In the genomic region with DNA sequence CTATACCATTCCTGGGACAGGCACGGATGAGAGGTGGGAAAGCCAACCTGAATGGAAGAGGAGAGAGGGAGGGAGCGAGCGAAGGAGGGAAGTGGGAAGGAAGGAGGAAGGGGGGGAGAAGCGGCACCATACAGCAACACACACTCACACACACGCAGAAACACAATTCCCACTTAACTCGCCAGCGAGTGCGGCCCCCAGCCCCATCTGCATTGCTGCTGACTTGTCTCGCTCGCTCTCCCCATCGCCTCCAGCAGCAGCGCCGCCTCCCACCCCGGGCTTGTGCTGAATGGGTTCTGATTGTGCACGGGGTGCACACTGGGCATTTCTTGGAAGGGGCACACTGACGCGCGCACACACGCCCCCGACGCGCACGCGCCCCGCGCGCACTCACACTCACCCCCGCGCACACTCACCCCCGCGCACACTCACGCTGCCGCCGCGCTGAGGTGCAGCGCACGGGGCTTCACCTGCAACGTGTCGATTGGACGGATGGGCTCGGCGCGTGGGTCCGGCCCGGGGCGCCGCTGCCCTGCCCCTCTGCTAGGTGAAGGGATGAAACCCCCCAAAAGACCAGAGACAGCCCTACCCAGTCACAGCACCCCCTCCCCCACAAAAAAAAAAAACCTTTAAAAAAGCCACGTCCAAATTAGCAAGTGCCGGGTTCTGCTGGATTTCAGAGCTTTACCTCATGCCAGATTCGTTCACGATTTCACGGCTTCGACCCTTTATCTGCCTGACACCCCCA, we compare ENCODE assay signal across 11 cellular contexts. TPM values are rescaled to one million over a fixed set of nuclear protein-coding genes. Genes with fewer than 3 reads are reported as not detected.
DNase-seq lines count a peak whose midpoint lies in the region; ATAC-seq, FAIRE-seq and TF ChIP-seq lines count a peak whose summit lies in the region.
"Had no signal": no experiment of that assay in that cellular context is flagged by ENCODE, and none has a peak within 500 bp of the region (broad histone marks: within the 10 kb centered on the region; RNA-seq: fewer than 3 reads in every experiment).

No MANE protein-coding gene starts in this region.

- H3K4me1 Mint-ChIP-seq in activated T-cell treated with anti-CD3 and anti-CD28 coated beads, Interleukin-2, amount 50 U/mL, for 24 hours (ENCODE audit: low read depth), result peaks cover 11% of the 10 kb centered on the region
- peaks cover 12% of the 10 kb centered on the region for H3K4me1 Mint-ChIP-seq in memory B cell

- intact Hi-C loops in GM12878 (cut with micrococcal nuclease; ENCODE audit: unreplicated experiment), result no loop called here

- no peak for TF ChIP-seq CTCF in GM12878 (IDR thresholded peaks at IDR 0.05 in 2 of 3, conservative IDR thresholded peaks at IDR 0.05 in 1 of 3; ENCODE audit: control insufficient read depth in 2 of 3, extremely low read depth in 1 of 3, insufficient read depth in 1 of 3, low read depth in 3 of 3, low read length in 3 of 3)
- TF ChIP-seq CTCF in thoracic aorta (IDR thresholded peaks at IDR 0.05), result no peak

- WGBS in GM12878 (ENCODE audit: insufficient coverage, insufficient replicate concordance, low lambda C conversion rate, missing lambda C conversion rate), result 28% methylated on average over 47 of the region's 53 CpGs

- H3K27me3 Mint-ChIP-seq in activated T-cell treated with anti-CD3 and anti-CD28 coated beads, Interleukin-2, amount 50 U/mL, for 24 hours, result peaks cover 78% of the 10 kb centered on the region
- H3K27me3 Mint-ChIP-seq in memory B cell, result peaks cover 37% of the 10 kb centered on the region

- CTCF ChIA-PET in GM12878 (lab: Yijun Ruan, JAX), result interaction anchor here (0.7 kb wide), 1 partner anchor 77 kb away, joined by 3 read pairs; no protein-coding TSS in a partner anchor

- RAD21 ChIA-PET in GM12878 (lab: Charles Lee; ENCODE audit: unreplicated experiment), result no interaction called here

- H3K4me3 ChIP-seq in GM12878 (no peak overlapping the region), thoracic aorta (peak overlapping the region; percentile 53)

- H2AFZ ChIP-seq in GM12878 (ENCODE audit: control insufficient read depth, low read depth, low read length), result no peak overlapping the region

- no peaks in the 10 kb centered on the region for H3K36me3 ChIP-seq in GM12878 (ENCODE audit: control insufficient read depth in 2 of 2, insufficient read depth in 2 of 2, low read length in 1 of 2)
- no peaks in the 10 kb centered on the region for H3K36me3 ChIP-seq in thoracic aorta

- no peak for ATAC-seq in GM12878
- ATAC-seq in memory B cell (ENCODE audit: low read depth), result peak; percentile 51
- no peak for ATAC-seq in thoracic aorta (ENCODE audit: insufficient number of reproducible peaks, low FRiP score, low read depth)
- no peak for ATAC-seq in HG03045 (IDR thresholded peaks at IDR 0.05; ENCODE audit: unreplicated experiment)
- no peak for ATAC-seq in HG03095 (IDR thresholded peaks at IDR 0.05; ENCODE audit: unreplicated experiment)

- no peak for DNase-seq in activated T-cell treated with anti-CD3 and anti-CD28 coated beads, Interleukin-2, amount 50 U/mL, for 24 hours
- DNase-seq in activated T-cell treated with anti-CD3 and anti-CD28 coated beads, Interleukin-2, amount 50 U/mL, for 48 hours, result no peak
- DNase-seq in GM12878 (ENCODE audit: low read depth, low spot score) (no peak), memory B cell (ENCODE audit: low spot score in 2 of 2) (no peak), thoracic aorta (ENCODE audit: low spot score) (no peak), GM19238 (ENCODE audit: insufficient read length, low spot score) (no peak)
- DNase-seq: stimulated activated CD4-positive, alpha-beta T cell treated with anti-CD3 and anti-CD28 coated beads, Interleukin-12 subunit alpha, Interleukin-12 subunit beta, amount 100 ng/mL, for 4 hours had no signal

- in situ Hi-C loops in GM12878 (cut with MboI), result no loop called here

- H3K4me1 ChIP-seq in GM12878 (ENCODE audit: control insufficient read depth, insufficient read depth, low read length) (no peaks in the 10 kb centered on the region), thoracic aorta (ENCODE audit: control insufficient read depth in 1 of 2, low read depth in 2 of 2) (peaks cover 3 to 13% of the 10 kb centered on the region in 2 donors)

- no TSS peak for BruUV-seq in GM12878 (replicated peaks; lab: Mats Ljungman, UMichigan)

- peak overlapping the region; percentile 10 for H3K4me3 Mint-ChIP-seq in activated T-cell treated with anti-CD3 and anti-CD28 coated beads, Interleukin-2, amount 50 U/mL, for 24 hours
- H3K4me3 Mint-ChIP-seq in memory B cell, result peak overlapping the region; percentile 75
- H3K4me3 Mint-ChIP-seq: dendritic cell treated with granulocyte-macrophage colony-stimulating factor and Interleukin-4, amounts not matched to agents 40 ng/mL and 50 ng/mL, for 4 days had no signal

- no peak overlapping the region for H3K9ac ChIP-seq in GM12878 (ENCODE audit: control insufficient read depth, insufficient read depth, low read length)

- no peak for TF ChIP-seq EP300 in GM12878 (IDR thresholded peaks at IDR 0.05; ENCODE audit: borderline replicate concordance in 1 of 2, control insufficient read depth in 1 of 2, low read depth in 2 of 2, low read length in 2 of 2)

- no peaks in the 10 kb centered on the region for H3K9me3 Mint-ChIP-seq in activated T-cell treated with anti-CD3 and anti-CD28 coated beads, Interleukin-2, amount 50 U/mL, for 24 hours
- H3K9me3 Mint-ChIP-seq in memory B cell, result no peaks in the 10 kb centered on the region
- H3K9me3 Mint-ChIP-seq: dendritic cell treated with granulocyte-macrophage colony-stimulating factor and Interleukin-4, amounts not matched to agents 40 ng/mL and 50 ng/mL, for 4 days had no signal

- no peak for TF ChIP-seq POLR2A in GM12878 (IDR thresholded peaks at IDR 0.05; ENCODE audit: low read depth, low read length)

- H3K36me3 Mint-ChIP-seq in activated T-cell treated with anti-CD3 and anti-CD28 coated beads, Interleukin-2, amount 50 U/mL, for 24 hours (ENCODE audit: low read depth), result no peaks in the 10 kb centered on the region
- H3K36me3 Mint-ChIP-seq in memory B cell, result no peaks in the 10 kb centered on the region

- POLR2A ChIA-PET in GM12878 (lab: Charles Lee), result no interaction called here

- SMC1A ChIA-PET in GM12878 (lab: Charles Lee; ENCODE audit: uncharacterized antibody, unreplicated experiment), result no interaction called here

- H3K27me3 ChIP-seq in GM12878 (replicated peaks in 1 of 2; ENCODE audit: control insufficient read depth in 2 of 2, insufficient read depth in 2 of 2, low read length in 1 of 2) (peaks cover 0 to 10% of the 10 kb centered on the region in 2 experiments), thoracic aorta (replicated peaks; ENCODE audit: insufficient read depth) (no peaks in the 10 kb centered on the region)

- H3K27ac ChIP-seq in GM12878 (ENCODE audit: control insufficient read depth, insufficient read depth) (no peak overlapping the region), thoracic aorta (no peak overlapping the region)

- TF ChIP-seq RAD21 in GM12878 (IDR thresholded peaks at IDR 0.05; ENCODE audit: insufficient read depth, low read depth, low read length), result no peak

- no peaks in the 10 kb centered on the region for H4K20me1 ChIP-seq in GM12878 (ENCODE audit: control insufficient read depth, insufficient read depth)

- no peak overlapping the region for H3K27ac Mint-ChIP-seq in activated T-cell treated with anti-CD3 and anti-CD28 coated beads, Interleukin-2, amount 50 U/mL, for 24 hours
- no peak overlapping the region for H3K27ac Mint-ChIP-seq in memory B cell
- H3K27ac Mint-ChIP-seq: dendritic cell treated with granulocyte-macrophage colony-stimulating factor and Interleukin-4, amounts not matched to agents 40 ng/mL and 50 ng/mL, for 4 days had no signal

- no peaks in the 10 kb centered on the region for H3K79me2 ChIP-seq in GM12878 (ENCODE audit: control insufficient read depth, insufficient read depth, low read length)

- peak overlapping the region; percentile 7; the same call in 1 of the 2 replicates for H3K4me2 ChIP-seq in GM12878 (ENCODE audit: control insufficient read depth, insufficient read depth)

- no peak for FAIRE-seq in GM12878 (lab: Jason Lieb, UNC)

- H3K9me3 ChIP-seq in GM12878 (replicated peaks; ENCODE audit: control insufficient read depth, insufficient read depth, low read length), result no peaks in the 10 kb centered on the region
- no peaks in the 10 kb centered on the region for H3K9me3 ChIP-seq in thoracic aorta

TF ChIP-seq in GM12878, 131 proteins besides CTCF, POLR2A, EP300 and RAD21 (continues in another document):
- TF ChIP-seq TCF3 (IDR thresholded peaks at IDR 0.05; ENCODE audit: borderline replicate concordance, insufficient read depth, low read depth, low read length), result no peak
- TF ChIP-seq ZNF384 (IDR thresholded peaks at IDR 0.05; ENCODE audit: borderline replicate concordance, low read depth, low read length), result no peak
- TF ChIP-seq KLF5 (IDR thresholded peaks at IDR 0.05; ENCODE audit: partially characterized antibody), result no peak
- no peak for TF ChIP-seq GATAD2B (conservative IDR thresholded peaks at IDR 0.05; ENCODE audit: low read depth)
- TF ChIP-seq ZNF24 (IDR thresholded peaks at IDR 0.05), result no peak

RNA-seq across cellular contexts. Expression of a gene that starts 0.7 kb away (rescaled TPM):
- 0.04 and 0.05 TPM in 2 replicates for total RNA-seq in GM12878 (2013; cell fraction: nucleolus; rRNA removed)
- total RNA-seq in GM12878 (2014; rRNA removed) (under 0.01 TPM in 1 of 2 replicates, not detected in the other), GM12878 (2014; rRNA removed; fragmentation: Illumina TruSeq; extraction: Trizol) (not detected in 2 replicates), GM12878 (2021) (0.03 TPM in 1 of 2 replicates, not detected in the other), thoracic aorta (not detected)
- not detected for polyA plus RNA-seq in GM12878 (2011; ENCODE audit: low read depth)
- polyA plus RNA-seq in GM12878 (2011; rRNA removed) (not detected in 2 replicates), GM12878 (2014; fragmentation: Illumina TruSeq; extraction: Trizol) (not detected in 2 replicates), GM12878 (2014; fragmentation: Nextera tagmentation; extraction: Ambion mirVana) (under 1 TPM in 1 of 2 experiments, not detected in 1; under 0.01 TPM), GM12878 (2014; rRNA removed) (not detected in 2 replicates), GM12878 (2016; fragmentation: Nextera tagmentation; extraction: Ambion mirVana) (not detected)
- polyA plus RNA-seq in GM12878 (2011; cell fraction: cytosol; rRNA removed), result not detected in 2 replicates
- under 0.01 TPM in 1 of 2 replicates, not detected in the other for polyA plus RNA-seq in GM12878 (2011; cell fraction: nucleus; rRNA removed)
- polyA plus RNA-seq in GM12878 (2012), result not detected in 2 replicates
- polyA minus RNA-seq in GM12878 (2011; rRNA and poly(A)+ RNA removed), result under 0.01 and 0.10 TPM in 2 replicates
- polyA minus RNA-seq in GM12878 (2011; cell fraction: cytosol; rRNA and poly(A)+ RNA removed), result not detected in 2 replicates
- polyA minus RNA-seq in GM12878 (2011; cell fraction: nucleus; rRNA and poly(A)+ RNA removed), result under 0.01 TPM in 1 of 2 replicates, not detected in the other
- polyA plus RNA-seq: BJ had no signal
